In the genomic region with DNA sequence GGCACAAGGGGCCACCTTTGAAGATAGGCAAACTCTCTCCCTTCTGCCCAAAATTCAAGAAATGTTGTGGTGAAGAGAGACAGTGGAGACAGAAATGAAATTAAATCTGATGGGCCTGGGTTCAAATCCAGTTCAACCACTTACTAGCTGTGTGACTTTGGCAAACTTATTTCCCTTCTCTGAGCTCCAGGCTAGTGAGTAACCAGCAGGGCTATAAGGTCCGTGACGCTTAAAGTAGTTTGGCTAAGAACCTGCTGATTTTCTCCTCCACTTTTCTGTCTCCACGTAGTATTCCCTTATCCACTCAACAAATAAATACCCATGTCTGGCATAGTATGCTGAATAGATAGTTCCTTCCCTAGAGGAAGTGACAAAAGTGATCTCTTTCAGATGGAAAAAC, we compare ENCODE assay signal across 7 cellular contexts. TPM values are rescaled to one million over a fixed set of nuclear protein-coding genes. Genes with fewer than 3 reads are reported as not detected.
DNase-seq lines count a peak whose midpoint lies in the region; ATAC-seq and TF ChIP-seq lines count a peak whose summit lies in the region.

No MANE protein-coding gene starts in this region.

- intact Hi-C loops in posterior vena cava (cut with DNase I) = no loop called here

- H3K27me3 ChIP-seq in HUES48 (ENCODE audit: control insufficient read depth, insufficient read depth, low read length) (no peaks in the 10 kb centered on the region), WERI-Rb-1 (ENCODE audit: insufficient read depth, low read depth, severe bottlenecking) (no peaks in the 10 kb centered on the region), foreskin keratinocyte (no peaks in the 10 kb centered on the region)

- DNase-seq in WERI-Rb-1 (no peak), foreskin keratinocyte (peak in 1 of 2 donors; percentile 39), posterior vena cava (ENCODE audit: low spot score) (no peak), amygdala (lab: John Stamatoyannopoulos, UW) (no peak)
- no peak for DNase-seq in stimulated activated naive B cell treated with anti-CD40 and anti-IgM and Interleukin-4, amounts not matched to agents 10 μg/mL and 1 μg/mL and 100 μg/mL, for 72 hours

- H3K27me3 Mint-ChIP-seq in stimulated activated naive B cell treated with anti-CD40 and anti-IgM and Interleukin-4, amounts not matched to agents 10 μg/mL and 1 μg/mL and 100 μg/mL, for 72 hours = no peaks in the 10 kb centered on the region

- H3K4me3 ChIP-seq in HUES48 (ENCODE audit: low read depth, low read length) = peak overlapping the region; percentile 87
- peak overlapping the region; percentile 81 for H3K4me3 ChIP-seq in WERI-Rb-1 (ENCODE audit: low read depth, low read length)

- H3K4me3 Mint-ChIP-seq in stimulated activated naive B cell treated with anti-CD40 and anti-IgM and Interleukin-4, amounts not matched to agents 10 μg/mL and 1 μg/mL and 100 μg/mL, for 72 hours = peak overlapping the region; percentile 90 to 93

- peaks cover 57 to 79% of the 10 kb centered on the region in 2 donors for H3K4me1 Mint-ChIP-seq in stimulated activated naive B cell treated with anti-CD40 and anti-IgM and Interleukin-4, amounts not matched to agents 10 μg/mL and 1 μg/mL and 100 μg/mL, for 72 hours

- peak overlapping the region; percentile 88 for H3K27ac ChIP-seq in HUES48 (ENCODE audit: low read depth, low read length)
- no peak overlapping the region; the same call in 1 of the 2 replicates for H3K27ac ChIP-seq in WERI-Rb-1
- peak overlapping the region; percentile 54 for H3K27ac ChIP-seq in foreskin keratinocyte

- H3K9ac ChIP-seq in HUES48 (ENCODE audit: low read depth, low read length) = peak overlapping the region; percentile 92

- H3K9me3 ChIP-seq in HUES48 (ENCODE audit: control insufficient read depth, insufficient read depth, low read length) (no peaks in the 10 kb centered on the region), WERI-Rb-1 (ENCODE audit: severe bottlenecking) (no peaks in the 10 kb centered on the region)

- peaks cover 0 to 2% of the 10 kb centered on the region in 2 donors for H3K9me3 Mint-ChIP-seq in stimulated activated naive B cell treated with anti-CD40 and anti-IgM and Interleukin-4, amounts not matched to agents 10 μg/mL and 1 μg/mL and 100 μg/mL, for 72 hours

- peak overlapping the region; percentile 96 for H3K27ac Mint-ChIP-seq in stimulated activated naive B cell treated with anti-CD40 and anti-IgM and Interleukin-4, amounts not matched to agents 10 μg/mL and 1 μg/mL and 100 μg/mL, for 72 hours

- peaks cover 18 to 39% of the 10 kb centered on the region in 2 donors for H3K36me3 Mint-ChIP-seq in stimulated activated naive B cell treated with anti-CD40 and anti-IgM and Interleukin-4, amounts not matched to agents 10 μg/mL and 1 μg/mL and 100 μg/mL, for 72 hours

- H3K36me3 ChIP-seq in HUES48 (ENCODE audit: control insufficient read depth, insufficient read depth, low read length) (peaks cover 47% of the 10 kb centered on the region), WERI-Rb-1 (peaks cover 41% of the 10 kb centered on the region)

- ATAC-seq in foreskin keratinocyte (no peak), GM19463 (IDR thresholded peaks at IDR 0.05; ENCODE audit: unreplicated experiment) (no peak)
- no peak for ATAC-seq in stimulated activated naive B cell treated with anti-CD40 and anti-IgM and Interleukin-4, amounts not matched to agents 10 μg/mL and 1 μg/mL and 100 μg/mL, for 72 hours (replicated peaks)

- TF ChIP-seq CTCF in WERI-Rb-1 (IDR thresholded peaks at IDR 0.05; ENCODE audit: low read depth, low read length) = no peak
- no peak for TF ChIP-seq CTCF in foreskin keratinocyte (conservative IDR thresholded peaks at IDR 0.05)

- peaks cover 46% of the 10 kb centered on the region for H3K4me1 ChIP-seq in HUES48 (ENCODE audit: control insufficient read depth, insufficient read depth, low read length)
- peaks cover 34% of the 10 kb centered on the region for H3K4me1 ChIP-seq in foreskin keratinocyte

RNA-seq across cellular contexts. Expression of a gene that starts 1.9 kb away (rescaled TPM):
- total RNA-seq in foreskin keratinocyte (204 and 209 TPM in 2 replicates), posterior vena cava (10 to 100 TPM; 13.0 to 17.7 TPM)
- 178 and 182 TPM in 2 replicates for polyA plus RNA-seq in foreskin keratinocyte

Comparison
In these comparisons a context has a peak if more than half of its experiments do, and no peak if none do; other contexts are left out.
1. RNA of a gene that starts 1.9 kb away (total RNA-seq): 204 to 209 TPM in foreskin keratinocyte; 13.0 to 17.7 TPM in posterior vena cava; every median in the first group is over 10 times any median in the second.